In the genomic region with DNA sequence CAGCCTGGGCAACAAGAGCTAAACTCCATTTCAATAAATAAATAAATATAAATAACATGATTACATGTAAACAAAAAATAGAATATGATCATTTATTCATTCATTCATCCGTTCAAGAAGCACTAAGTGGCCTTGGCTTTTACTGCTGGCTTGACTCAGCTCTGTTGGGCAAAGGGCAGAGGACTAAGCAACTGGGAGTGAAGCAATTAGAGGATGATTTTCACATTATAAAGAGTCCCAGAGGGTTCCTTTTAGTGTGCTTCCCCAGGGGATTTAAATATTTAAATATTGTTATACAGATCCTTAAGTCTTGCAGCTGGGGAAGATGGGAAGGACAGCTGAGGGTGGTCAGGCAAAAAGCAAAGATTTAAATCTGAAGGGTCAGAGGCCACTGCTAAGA, we compare ENCODE assay signal across 26 cellular contexts.
"Had no signal": no experiment of that assay in that cellular context is flagged by ENCODE, and none has a peak within 500 bp of the region (broad histone marks: within the 10 kb centered on the region; RNA-seq: fewer than 3 reads in every experiment).

No MANE protein-coding gene starts in this region.

- ATAC-seq: activated naive CD8-positive, alpha-beta T cell treated with anti-CD3 and anti-CD28 coated beads, Interleukin-2, amount 50 U/mL, for 24 hours; gastrocnemius medialis; heart left ventricle; left cardiac atrium; lower lobe of right lung; natural killer cell; pancreas; stimulated activated naive CD8-positive, alpha-beta T cell treated with anti-CD3 and anti-CD28 coated beads, Interleukin-15, Interleukin-2, amounts not matched to agents 100 U/mL and 50 U/mL, for 24 hours had no signal

- H3K36me3 ChIP-seq: brain microvascular endothelial cell, gastrocnemius medialis, heart left ventricle, lower lobe of right lung, neutrophil, pancreas, sigmoid colon, tibial nerve had no signal

- DNase-seq: activated CD4-positive, alpha-beta T cell treated with anti-CD3 and anti-CD28 coated beads, Interleukin-2, amount 50 U/mL, for 1 hour; activated CD4-positive, CD25-positive, alpha-beta regulatory T cell treated with anti-CD3 and anti-CD28 coated beads, Interleukin-2, amount 50 U/mL, for 72 hours; activated CD8-positive, alpha-beta memory T cell treated with anti-CD3 and anti-CD28 coated beads, Interleukin-2, amount 50 U/mL, for 4 hours; activated effector memory CD4-positive, alpha-beta T cell treated with Interleukin-2 at 50 U/mL for 16 hours; activated naive CD4-positive, alpha-beta T cell treated with anti-CD3 and anti-CD28 coated beads, Interleukin-2, amount 10 ng/mL, durations not matched to agents 7 days and 5 days; activated naive CD8-positive, alpha-beta T cell treated with anti-CD3 and anti-CD28 coated beads, Interleukin-2, amount 50 U/mL, for 24 hours; activated T-cell treated with anti-CD3 and anti-CD28 coated beads, Interleukin-2, amount 50 U/mL, for 48 hours; anterior cingulate cortex; brain microvascular endothelial cell; central memory CD4-positive, alpha-beta T cell; dorsolateral prefrontal cortex; gastrocnemius medialis; heart left ventricle; left cardiac atrium; lower lobe of right lung; natural killer cell; pancreas; sigmoid colon; stimulated activated CD4-positive, alpha-beta T cell treated with anti-CD3 and anti-CD28 coated beads, Interleukin-1b, Interleukin-23, amount 100 ng/mL, for 48 hours; stimulated activated CD8-positive, alpha-beta memory T cell treated with anti-CD3 and anti-CD28 coated beads, Interleukin-4, amount 100 ng/mL, for 48 hours; stimulated activated naive CD8-positive, alpha-beta T cell treated with anti-CD3 and anti-CD28 coated beads, Interleukin-15, Interleukin-2, amounts not matched to agents 100 U/mL and 50 U/mL, for 24 hours; T-helper 2 cell had no signal

- H3K4me3 ChIP-seq: heart left ventricle, lower lobe of right lung, pancreas, sigmoid colon, tibial nerve had no signal

- H3K27me3 ChIP-seq: brain microvascular endothelial cell had no signal

- H3K27ac ChIP-seq: brain microvascular endothelial cell, epithelial cell of prostate, lower lobe of right lung, neutrophil, pancreas, sigmoid colon, tibial nerve, VCaP had no signal

- H3K9me3 ChIP-seq: gastrocnemius medialis, heart left ventricle, lower lobe of right lung, neutrophil, pancreas, sigmoid colon, tibial nerve had no signal
